Comparison of ENCODE assay signal across 10 cellular contexts in the genomic region with DNA sequence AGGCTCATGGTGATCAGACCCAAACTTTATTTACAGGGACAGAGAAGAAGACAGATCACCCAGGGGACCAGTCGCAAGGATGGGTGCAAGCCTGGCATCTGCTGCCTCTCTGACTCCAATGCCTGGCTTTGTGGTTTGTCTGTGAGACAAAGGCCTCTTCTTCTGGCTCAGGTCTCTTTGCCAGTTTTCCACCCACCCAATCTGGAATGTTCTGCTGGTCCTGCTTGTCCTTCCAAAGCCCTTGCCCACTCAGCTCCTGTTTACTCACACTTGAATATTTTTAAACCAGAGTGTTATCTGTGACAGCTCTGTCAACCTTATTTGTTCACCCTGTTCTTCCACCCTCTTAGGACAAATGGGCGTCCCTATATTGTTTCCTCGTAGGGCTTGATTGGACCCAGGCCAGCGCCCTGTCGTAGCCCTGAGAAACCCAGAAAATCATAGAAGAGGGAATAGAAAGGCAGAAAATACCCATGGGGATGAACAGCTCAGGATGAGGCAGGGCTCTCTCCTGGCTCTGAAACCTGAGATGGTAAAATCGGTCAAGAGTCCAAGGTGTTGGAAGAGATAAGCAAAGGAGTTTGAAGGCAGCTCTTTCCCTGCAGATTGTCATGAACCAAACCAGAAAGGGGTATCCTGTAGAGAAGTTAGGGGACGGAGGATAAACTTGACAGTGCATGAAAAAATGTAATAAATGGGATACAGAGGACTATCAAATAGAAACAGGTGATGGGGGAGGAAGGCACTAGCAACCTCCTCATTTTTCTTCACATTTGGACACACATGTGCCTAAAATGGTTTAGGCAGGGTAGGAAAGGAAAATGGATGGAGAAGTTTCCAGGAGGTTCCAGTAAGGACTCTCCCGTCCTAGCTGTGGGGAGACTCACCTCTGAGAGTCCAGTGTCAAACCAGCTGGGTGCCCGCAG. TPM values are rescaled to one million over a fixed set of nuclear protein-coding genes. Genes with fewer than 3 reads are reported as not detected.
DNase-seq lines count a peak whose midpoint lies in the region; ATAC-seq, FAIRE-seq and TF ChIP-seq lines count a peak whose summit lies in the region.
"Had no signal": no experiment of that assay in that cellular context is flagged by ENCODE, and none has a peak within 500 bp of the region (broad histone marks: within the 10 kb centered on the region; RNA-seq: fewer than 3 reads in every experiment).

No MANE protein-coding gene starts in this region.

- FAIRE-seq in bronchial epithelial cell (lab: Jason Lieb, UNC) = no peak

- no peak for ATAC-seq in GM19035 (IDR thresholded peaks at IDR 0.05; ENCODE audit: unreplicated experiment)
- ATAC-seq: activated T-cell treated with anti-CD3 and anti-CD28 coated beads, Interleukin-2, amount 50 U/mL, for 4 hours; CD8-positive, alpha-beta T cell had no signal

- H3K36me3 ChIP-seq in bronchial epithelial cell (ENCODE audit: control insufficient read depth, insufficient read depth, low read length) = no peaks in the 10 kb centered on the region

- no peaks in the 10 kb centered on the region for H3K27me3 ChIP-seq in bronchial epithelial cell (ENCODE audit: control insufficient read depth, insufficient read depth, low read length)
- H3K27me3 ChIP-seq in layer of hippocampus (ENCODE audit: control insufficient read depth, insufficient read depth, low read length) = no peaks in the 10 kb centered on the region

- DNase-seq in DMS153 treated with DMSO at 0.1 percent for 48 hours (lab: John Stamatoyannopoulos, UW; ENCODE audit: unreplicated experiment) (peak; percentile 10), bronchial epithelial cell (ENCODE audit: low read depth) (no peak), skeletal muscle cell (ENCODE audit: low read depth) (no peak), hepatic stellate cell (ENCODE audit: low spot score) (no peak), HT-29 (ENCODE audit: low spot score) (no peak)
- DNase-seq in stimulated activated CD4-positive, alpha-beta T cell treated with anti-CD3 and anti-CD28 coated beads, Interleukin-4, amount 100 ng/mL, for 4 hours = no peak
- DNase-seq: activated T-cell treated with anti-CD3 and anti-CD28 coated beads, Interleukin-2, amount 50 U/mL, for 4 hours; CD8-positive, alpha-beta T cell had no signal

- TF ChIP-seq CTCF in bronchial epithelial cell (IDR thresholded peaks at IDR 0.05; ENCODE audit: insufficient read depth, low read length, severe bottlenecking) = no peak

- H3K27ac ChIP-seq in layer of hippocampus (ENCODE audit: low read depth, low read length) = peak overlapping the region; percentile 98

- peak overlapping the region; percentile 5 for H3K4me3 ChIP-seq in bronchial epithelial cell (ENCODE audit: low read depth, low read length)
- H3K4me3 ChIP-seq in skeletal muscle cell (ENCODE audit: low read depth, low read length) = peak overlapping the region; percentile 1

RNA-seq across cellular contexts. Expression of a gene that starts 0.7 kb away (rescaled TPM):
- 1.2 TPM in 1 of 2 replicates, not detected in the other for total RNA-seq in bronchial epithelial cell
- not detected in 2 replicates for total RNA-seq in HT-29 (2014; rRNA removed; shearing (Covaris generic))
- total RNA-seq: CD8-positive, alpha-beta T cell had no signal

RNA-seq across cellular contexts. Expression of a gene that starts 1.6 kb away (rescaled TPM):
- not detected in 2 replicates for total RNA-seq in bronchial epithelial cell
- total RNA-seq in HT-29 (2014; rRNA removed; shearing (Covaris generic)) = not detected in 2 replicates
- total RNA-seq: activated T-cell treated with anti-CD3 and anti-CD28 coated beads, Interleukin-2, amount 50 U/mL, for 4 hours; CD8-positive, alpha-beta T cell had no signal

RNA-seq across cellular contexts. Expression of a gene that starts 7.8 kb away (rescaled TPM):
- 0.26 and 2.3 TPM in 2 replicates for total RNA-seq in bronchial epithelial cell
- total RNA-seq in HT-29 (2014; rRNA removed; shearing (Covaris generic)) = 4.3 and 6.3 TPM in 2 replicates
- total RNA-seq: activated T-cell treated with anti-CD3 and anti-CD28 coated beads, Interleukin-2, amount 50 U/mL, for 4 hours; CD8-positive, alpha-beta T cell had no signal

RNA-seq across cellular contexts. Expression of a gene that starts 26.2 kb away (rescaled TPM):
- total RNA-seq in bronchial epithelial cell = 9.5 and 10.8 TPM in 2 replicates
- 2.0 and 2.6 TPM in 2 replicates for total RNA-seq in HT-29 (2014; rRNA removed; shearing (Covaris generic))

RNA-seq across cellular contexts. Expression of a gene that starts 31.6 kb away (rescaled TPM):
- total RNA-seq in bronchial epithelial cell = 14.5 and 17.3 TPM in 2 replicates
- 8.8 and 11.9 TPM in 2 replicates for total RNA-seq in HT-29 (2014; rRNA removed; shearing (Covaris generic))
